8 cellular contexts compared by ENCODE assay signal in the genomic region with DNA sequence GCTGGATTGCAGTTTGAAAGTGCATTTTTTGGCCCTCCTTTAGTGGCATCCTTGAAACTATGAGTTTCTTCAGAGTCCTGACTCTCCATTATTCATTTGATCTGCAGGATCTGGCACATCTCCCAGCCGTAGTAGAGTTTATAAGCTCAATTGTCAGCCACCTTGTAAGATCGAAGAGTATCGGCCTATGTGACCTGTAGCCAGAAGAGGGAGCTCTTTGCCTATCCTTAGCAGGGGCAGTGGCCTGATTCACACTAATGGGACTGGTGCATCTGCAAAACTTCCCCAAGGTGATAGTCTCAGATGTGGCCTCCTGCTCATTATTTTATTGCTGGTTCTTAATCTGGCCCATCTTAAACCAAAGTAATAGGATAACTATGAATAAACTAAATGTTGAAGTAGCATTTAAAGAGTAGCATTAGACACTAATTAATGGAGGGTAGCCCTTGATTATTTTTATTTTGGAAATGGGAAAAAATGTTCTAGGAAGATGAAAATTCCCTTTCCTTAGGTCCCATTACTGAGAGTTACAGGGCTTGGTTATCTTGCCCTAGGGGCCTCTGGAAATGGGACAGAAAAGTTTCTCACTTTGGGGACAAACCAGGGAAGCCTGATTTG. TPM values are rescaled to one million over a fixed set of nuclear protein-coding genes. Genes with fewer than 3 reads are reported as not detected.
DNase-seq lines count a peak whose midpoint lies in the region; ATAC-seq and TF ChIP-seq lines count a peak whose summit lies in the region.

No MANE protein-coding gene starts in this region.

- H3K4ac ChIP-seq in neuronal stem cell (ENCODE audit: low read length): no peak overlapping the region

- H2BK5ac ChIP-seq in neuronal stem cell (ENCODE audit: low read length): no peak overlapping the region

- no peak overlapping the region for H4K8ac ChIP-seq in neuronal stem cell (ENCODE audit: low read depth, low read length)

- H2BK12ac ChIP-seq in neuronal stem cell (ENCODE audit: low read length): no peak overlapping the region

- no peak overlapping the region for H2BK120ac ChIP-seq in neuronal stem cell (ENCODE audit: low read depth, low read length)

- peak; percentile 52 for ATAC-seq in GM21423 (IDR thresholded peaks at IDR 0.05; ENCODE audit: unreplicated experiment)

- no peaks in the 10 kb centered on the region for H4K20me1 ChIP-seq in fibroblast of lung (ENCODE audit: control insufficient read depth, extremely low read depth, insufficient read depth, low read length)

- H3K79me1 ChIP-seq in neuronal stem cell (ENCODE audit: low read depth, low read length): no peaks in the 10 kb centered on the region

- H3K27me3 ChIP-seq in fibroblast of lung (ENCODE audit: control insufficient read depth, insufficient read depth, low read length) (no peaks in the 10 kb centered on the region), neuronal stem cell (ENCODE audit: control insufficient read depth in 3 of 3, insufficient read depth in 3 of 3, low read depth in 1 of 3, low read length in 3 of 3) (no peaks in the 10 kb centered on the region)

- H3K27ac ChIP-seq in fibroblast of lung (ENCODE audit: insufficient read depth, low read length): no peak overlapping the region
- H3K27ac ChIP-seq in neuronal stem cell (replicated peaks; ENCODE audit: low read length): no peak overlapping the region

- H2BK15ac ChIP-seq in neuronal stem cell (ENCODE audit: low read length): no peak overlapping the region

- no peak overlapping the region for H2AFZ ChIP-seq in fibroblast of lung (ENCODE audit: low read length)
- peak overlapping the region; percentile 27 for H2AFZ ChIP-seq in neuronal stem cell (ENCODE audit: low read length)

- H3K79me2 ChIP-seq in fibroblast of lung (ENCODE audit: control insufficient read depth, insufficient read depth, low read length): no peaks in the 10 kb centered on the region

- H3K36me3 ChIP-seq in fibroblast of lung (ENCODE audit: control insufficient read depth, insufficient read depth, low read length) (no peaks in the 10 kb centered on the region), neuronal stem cell (replicated peaks in 1 of 2; ENCODE audit: control insufficient read depth in 2 of 2, insufficient read depth in 2 of 2, low read length in 2 of 2) (no peaks in the 10 kb centered on the region)

- peak; percentile 29 for DNase-seq in DMS79 (lab: John Stamatoyannopoulos, UW)
- DNase-seq in HT-29 (ENCODE audit: low spot score): peak; percentile 91
- peak; percentile 37 for DNase-seq in NOMO-1 treated with dmso at 0.1 percent for 144 hours (lab: John Stamatoyannopoulos, UW; ENCODE audit: unreplicated experiment)
- DNase-seq in activated T-cell treated with anti-CD3 and anti-CD28 coated beads for 1 hour (ENCODE audit: low read depth): peak; percentile 33
- peak; percentile 58 to 76 for DNase-seq in fibroblast of lung (ENCODE audit: low read depth in 2 of 2)
- DNase-seq in neuronal stem cell (ENCODE audit: low spot score): peak; percentile 59
- DNase-seq in ureter (ENCODE audit: low spot score): peak; percentile 57

- WGBS in neuronal stem cell (ENCODE audit: extremely low coverage in 2 of 2, insufficient read length in 2 of 2, insufficient replicate concordance in 1 of 2), 2 donors: no CpG with 5 or more reads among the region's 3 CpGs

- no peaks in the 10 kb centered on the region for H3K4me1 ChIP-seq in fibroblast of lung (ENCODE audit: control insufficient read depth, extremely low read depth, insufficient read depth, low read length)
- H3K4me1 ChIP-seq in neuronal stem cell (ENCODE audit: control insufficient read depth in 2 of 2, insufficient read depth in 1 of 2, low read depth in 1 of 2, low read length in 2 of 2): peaks cover 0 to 4% of the 10 kb centered on the region in 2 donors

- H3K4me2 ChIP-seq in fibroblast of lung (ENCODE audit: extremely low read depth, insufficient read depth, low read length): no peak overlapping the region
- H3K4me2 ChIP-seq in neuronal stem cell (ENCODE audit: insufficient read depth, low read length, poor library complexity, severe bottlenecking): no peak overlapping the region

- H3K18ac ChIP-seq in neuronal stem cell (ENCODE audit: low read length): no peak overlapping the region

- H3K14ac ChIP-seq in neuronal stem cell (ENCODE audit: low read length): no peak overlapping the region

- H3K23ac ChIP-seq in neuronal stem cell (ENCODE audit: low read depth, low read length, poor library complexity): no peak overlapping the region

- H3K9me3 ChIP-seq in fibroblast of lung (ENCODE audit: control insufficient read depth, insufficient read depth, low read depth, low read length): no peaks in the 10 kb centered on the region
- no peaks in the 10 kb centered on the region for H3K9me3 ChIP-seq in neuronal stem cell (replicated peaks in 1 of 2; ENCODE audit: control insufficient read depth in 2 of 2, insufficient read depth in 1 of 2, low read depth in 1 of 2, low read length in 2 of 2)

- H3K4me3 ChIP-seq in fibroblast of lung (replicated peaks in 1 of 4; ENCODE audit: control extremely low read depth in 1 of 4, insufficient read depth in 1 of 4, low read depth in 3 of 4, low read length in 4 of 4) (no peak overlapping the region), neuronal stem cell (ENCODE audit: low read length in 2 of 2) (no peak overlapping the region)

- H2AK5ac ChIP-seq in neuronal stem cell (ENCODE audit: low read depth, low read length): no peak overlapping the region

- H3K9ac ChIP-seq in fibroblast of lung (ENCODE audit: insufficient read depth, low read length): no peak overlapping the region
- no peak overlapping the region for H3K9ac ChIP-seq in neuronal stem cell (ENCODE audit: low read depth, low read length, poor library complexity)

- TF ChIP-seq CTCF in fibroblast of lung (conservative IDR thresholded peaks at IDR 0.05 in 1 of 2, IDR thresholded peaks at IDR 0.05 in 1 of 2; ENCODE audit: low read depth in 1 of 2, low read length in 2 of 2): peak; percentile 78 to 91

- H4K91ac ChIP-seq in neuronal stem cell (ENCODE audit: low read depth, low read length, poor library complexity): no peak overlapping the region

RNA-seq across cellular contexts. Expression of a gene that starts 21.2 kb away (rescaled TPM):
- not detected in 2 replicates for total RNA-seq in HT-29 (2014; rRNA removed; shearing (Covaris generic))
- total RNA-seq in fibroblast of lung (not detected in 2 replicates), ureter (0.49 TPM)
- not detected in 2 replicates for polyA plus RNA-seq in fibroblast of lung
- 0.10 and 0.17 TPM in 2 replicates for polyA plus RNA-seq in fibroblast of lung (2012)
- not detected in 2 replicates for polyA minus RNA-seq in fibroblast of lung (ENCODE audit: low replicate concordance)
- not detected for polyA plus RNA-seq in neuronal stem cell (2013, experiment 1 of 2)
- polyA plus RNA-seq in neuronal stem cell (2013, experiment 2 of 2): not detected

RNA-seq across cellular contexts. Expression of a gene that starts 25.7 kb away (rescaled TPM):
- 14.5 and 17.5 TPM in 2 replicates for total RNA-seq in HT-29 (2014; rRNA removed; shearing (Covaris generic))
- total RNA-seq in fibroblast of lung: 1.8 TPM in 2 replicates
- 1.5 and 3.7 TPM in 2 replicates for polyA plus RNA-seq in fibroblast of lung
- polyA plus RNA-seq in fibroblast of lung (2012): 0.65 and 2.3 TPM in 2 replicates
- polyA minus RNA-seq in fibroblast of lung (ENCODE audit: low replicate concordance): 0.85 and 1.7 TPM in 2 replicates
- 1.4 TPM for polyA plus RNA-seq in neuronal stem cell (2013, experiment 1 of 2)
- polyA plus RNA-seq in neuronal stem cell (2013, experiment 2 of 2): 1.6 TPM
- total RNA-seq in ureter: 50.2 TPM

Comparison
In these comparisons a context has a peak if more than half of its experiments do, and no peak if none do; other contexts are left out.
1. DNase-seq: peak in every context shown above with its lines; median percentile 91 in HT-29; 67 in fibroblast of lung; 59 in neuronal stem cell; 57 in ureter; 37 in NOMO-1 treated with dmso at 0.1 percent for 144 hours; 33 in activated T-cell treated with anti-CD3 and anti-CD28 coated beads for 1 hour; 29 in DMS79.